ENCODE assay signal across 23 cellular contexts in genomic region chr2:74671479-74671878, GRCh38. TPM values are rescaled to one million over a fixed set of nuclear protein-coding genes. Genes with fewer than 3 reads are reported as not detected.
DNase-seq lines count a peak whose midpoint lies in the region; ATAC-seq, FAIRE-seq and TF ChIP-seq lines count a peak whose summit lies in the region.
"Had no signal": no experiment of that assay in that cellular context is flagged by ENCODE, and none has a peak within 500 bp of the region (broad histone marks: within the 10 kb centered on the region; RNA-seq: fewer than 3 reads in every experiment).

No MANE protein-coding gene starts in this region.

- no peak for FAIRE-seq in astrocyte (lab: Jason Lieb, UNC)
- FAIRE-seq: GM12891 had no signal

- H3K4me2 ChIP-seq in astrocyte (ENCODE audit: low read length) = no peak overlapping the region
- H3K4me2 ChIP-seq: GM23338 had no signal

- TF ChIP-seq CTCF in HEK293 (tag by site-specific recombination; IDR thresholded peaks at IDR 0.05) = no peak
- TF ChIP-seq CTCF in astrocyte (IDR thresholded peaks at IDR 0.05; ENCODE audit: insufficient read depth, low read depth, low read length) = no peak
- peak; percentile 17 for TF ChIP-seq CTCF in foreskin keratinocyte (conservative IDR thresholded peaks at IDR 0.05)

- no peaks in the 10 kb centered on the region for H3K9me3 Mint-ChIP-seq in astrocyte (ENCODE audit: unreplicated experiment)
- no peaks in the 10 kb centered on the region for H3K9me3 Mint-ChIP-seq in effector memory CD8-positive, alpha-beta T cell
- H3K9me3 Mint-ChIP-seq: activated naive CD4-positive, alpha-beta T cell treated with anti-CD3 and anti-CD28 coated beads, Interleukin-2, amount 50 U/mL, for 24 hours; GM23338; naive thymus-derived CD4-positive, alpha-beta T cell; stimulated activated naive CD8-positive, alpha-beta T cell treated with anti-CD3 and anti-CD28 coated beads, Interleukin-15, amount 100 ng/mL, for 72 hours had no signal

- CTCF ChIA-PET in HEK293 (lab: Yijun Ruan, JAX) = interaction anchor here (0.6 kb wide), 1 partner anchor 145 kb away, joined by 5 read pairs; no protein-coding TSS in a partner anchor

- H3K4me1 ChIP-seq in HEK293 (ENCODE audit: control insufficient read depth, insufficient read depth, low read length) = no peaks in the 10 kb centered on the region
- H3K4me1 ChIP-seq in astrocyte (ENCODE audit: insufficient read depth, low read length) = no peaks in the 10 kb centered on the region
- no peaks in the 10 kb centered on the region for H3K4me1 ChIP-seq in foreskin keratinocyte
- H3K4me1 ChIP-seq: gastroesophageal sphincter, uterus had no signal

- H3K4me3 Mint-ChIP-seq in astrocyte (ENCODE audit: unreplicated experiment) = no peak overlapping the region
- no peak overlapping the region for H3K4me3 Mint-ChIP-seq in effector memory CD8-positive, alpha-beta T cell
- H3K4me3 Mint-ChIP-seq: activated naive CD4-positive, alpha-beta T cell treated with anti-CD3 and anti-CD28 coated beads, Interleukin-2, amount 50 U/mL, for 24 hours; GM23338; naive thymus-derived CD4-positive, alpha-beta T cell; stimulated activated naive CD8-positive, alpha-beta T cell treated with anti-CD3 and anti-CD28 coated beads, Interleukin-15, amount 100 ng/mL, for 72 hours had no signal

- H3K9ac ChIP-seq in astrocyte (ENCODE audit: low read length) = no peak overlapping the region

- DNase-seq in AG08395 (ENCODE audit: low spot score) (peak; percentile 65), astrocyte (ENCODE audit: low read depth) (peak; percentile 57), foreskin keratinocyte (peak in 1 of 2 donors; percentile 67), NCI-H1105 (lab: John Stamatoyannopoulos, UW) (no peak)
- no peak for DNase-seq in effector memory CD8-positive, alpha-beta T cell
- no peak for DNase-seq in stimulated activated CD4-positive, alpha-beta T cell treated with anti-CD3 and anti-CD28 coated beads, Interleukin-4, amount 100 ng/mL, for 4 hours
- DNase-seq: activated CD4-positive, alpha-beta T cell treated with anti-CD3 and anti-CD28 coated beads, Interleukin-2, amount 50 U/mL, for 4 hours; activated T-cell treated with anti-CD3 and anti-CD28 coated beads, Interleukin-2, amount 50 U/mL, for 1 hour; effector CD4-positive, alpha-beta T cell; naive thymus-derived CD4-positive, alpha-beta T cell; NCI-H1694; NCI-H524; stimulated activated CD4-positive, alpha-beta T cell treated with anti-CD3 and anti-CD28 coated beads, Interleukin-15, amount 100 ng/mL, for 24 hours; stimulated activated naive CD8-positive, alpha-beta T cell treated with anti-CD3 and anti-CD28 coated beads, Interleukin-15, amount 100 ng/mL, for 72 hours; uterus had no signal

- H3K9me3 ChIP-seq in HEK293 (ENCODE audit: control insufficient read depth, insufficient read depth, low read depth, low read length) = no peaks in the 10 kb centered on the region
- H3K9me3 ChIP-seq in astrocyte (ENCODE audit: insufficient read depth, low read depth, low read length) = no peaks in the 10 kb centered on the region
- H3K9me3 ChIP-seq: gastroesophageal sphincter, uterus had no signal

- no peak overlapping the region for H3K27ac ChIP-seq in HEK293 (ENCODE audit: extremely low read depth, low read depth, low read length)
- H3K27ac ChIP-seq in astrocyte (ENCODE audit: low read depth, low read length) = no peak overlapping the region
- no peak overlapping the region for H3K27ac ChIP-seq in foreskin keratinocyte
- H3K27ac ChIP-seq: gastroesophageal sphincter, uterus had no signal

- H3K27me3 Mint-ChIP-seq in astrocyte (ENCODE audit: low read depth, unreplicated experiment) = peaks cover 4% of the 10 kb centered on the region
- H3K27me3 Mint-ChIP-seq in effector memory CD8-positive, alpha-beta T cell = no peaks in the 10 kb centered on the region
- H3K27me3 Mint-ChIP-seq: activated naive CD4-positive, alpha-beta T cell treated with anti-CD3 and anti-CD28 coated beads, Interleukin-2, amount 50 U/mL, for 24 hours; naive thymus-derived CD4-positive, alpha-beta T cell; stimulated activated naive CD8-positive, alpha-beta T cell treated with anti-CD3 and anti-CD28 coated beads, Interleukin-15, amount 100 ng/mL, for 72 hours had no signal

- H3K36me3 Mint-ChIP-seq in astrocyte (ENCODE audit: low read depth, unreplicated experiment) = peaks cover 21% of the 10 kb centered on the region
- H3K36me3 Mint-ChIP-seq in effector memory CD8-positive, alpha-beta T cell (ENCODE audit: insufficient read depth) = peaks cover 8% of the 10 kb centered on the region

- H3K27me3 ChIP-seq in astrocyte (ENCODE audit: insufficient read depth, low read length) (no peaks in the 10 kb centered on the region), foreskin keratinocyte (no peaks in the 10 kb centered on the region)
- H3K27me3 ChIP-seq: gastroesophageal sphincter, uterus had no signal

- peaks cover 6% of the 10 kb centered on the region for H3K4me1 Mint-ChIP-seq in astrocyte (ENCODE audit: low read depth, unreplicated experiment)
- peaks cover 4 to 8% of the 10 kb centered on the region in 2 donors for H3K4me1 Mint-ChIP-seq in effector memory CD8-positive, alpha-beta T cell (ENCODE audit: low read depth in 2 of 2)
- H3K4me1 Mint-ChIP-seq: activated naive CD4-positive, alpha-beta T cell treated with anti-CD3 and anti-CD28 coated beads, Interleukin-2, amount 50 U/mL, for 24 hours; GM23338; stimulated activated naive CD8-positive, alpha-beta T cell treated with anti-CD3 and anti-CD28 coated beads, Interleukin-15, amount 100 ng/mL, for 72 hours had no signal

- H3K36me3 ChIP-seq in HEK293 (ENCODE audit: control insufficient read depth in 2 of 2, insufficient read depth in 1 of 2, low read length in 2 of 2) (peaks cover 0 to 47% of the 10 kb centered on the region in 2 experiments; a peak in 2 of 3 replicates), astrocyte (ENCODE audit: insufficient read depth, low read length) (no peaks in the 10 kb centered on the region)
- H3K36me3 ChIP-seq: uterus had no signal

- H3K4me3 ChIP-seq in HEK293 (ENCODE audit: low read depth, low read length) (no peak overlapping the region), astrocyte (ENCODE audit: insufficient read depth, low read depth, low read length) (no peak overlapping the region)
- H3K4me3 ChIP-seq: gastroesophageal sphincter, GM23338, lung, uterus had no signal

- no peaks in the 10 kb centered on the region for H3K79me2 ChIP-seq in astrocyte (ENCODE audit: insufficient read depth, low read length)

- no peak overlapping the region for H2AFZ ChIP-seq in astrocyte (ENCODE audit: low read depth, low read length)
- H2AFZ ChIP-seq: GM23338 had no signal

- no peak overlapping the region for H3K27ac Mint-ChIP-seq in astrocyte (ENCODE audit: unreplicated experiment)
- H3K27ac Mint-ChIP-seq in effector memory CD8-positive, alpha-beta T cell = peak overlapping the region in 1 of 2 donors; percentile 5
- H3K27ac Mint-ChIP-seq: activated naive CD4-positive, alpha-beta T cell treated with anti-CD3 and anti-CD28 coated beads, Interleukin-2, amount 50 U/mL, for 24 hours; GM23338; naive thymus-derived CD4-positive, alpha-beta T cell; stimulated activated naive CD8-positive, alpha-beta T cell treated with anti-CD3 and anti-CD28 coated beads, Interleukin-15, amount 100 ng/mL, for 72 hours had no signal

- POLR2A ChIA-PET in HEK293 (lab: Yijun Ruan, JAX) = no interaction called here

- ATAC-seq in foreskin keratinocyte = peak; percentile 43
- ATAC-seq in effector memory CD8-positive, alpha-beta T cell (replicated peaks) = no peak
- no peak for ATAC-seq in GM21723 (IDR thresholded peaks at IDR 0.05; ENCODE audit: unreplicated experiment)
- ATAC-seq: gastroesophageal sphincter; GM23338; naive thymus-derived CD4-positive, alpha-beta T cell; stimulated activated naive CD8-positive, alpha-beta T cell treated with anti-CD3 and anti-CD28 coated beads, Interleukin-15, amount 100 ng/mL, for 72 hours had no signal

- no peaks in the 10 kb centered on the region for H4K20me1 ChIP-seq in astrocyte (ENCODE audit: insufficient read depth, low read length)

TF ChIP-seq in HEK293, 187 proteins besides CTCF, POLR2A, EP300 and RAD21:
- peak; percentile 95 for TF ChIP-seq SCRT2 (tag by site-specific recombination; IDR thresholded peaks at IDR 0.05)
- peak; percentile 52; the same call in 1 of the 2 replicates for TF ChIP-seq SCRT1 (tag by site-specific recombination; IDR thresholded peaks at IDR 0.05; ENCODE audit: borderline replicate concordance)
- no peak for TF ChIP-seq ZEB2 (tag by site-specific recombination; IDR thresholded peaks at IDR 0.05)

RNA-seq across cellular contexts. Expression of gene SEMA4F, which starts 17.4 kb away (rescaled TPM):
- 12.5 and 13.9 TPM in 2 replicates for total RNA-seq in astrocyte
- total RNA-seq in foreskin keratinocyte = 11.9 and 12.1 TPM in 2 replicates
- 8.0 and 8.4 TPM in 2 replicates for polyA plus RNA-seq in foreskin keratinocyte

RNA-seq across cellular contexts. Expression of gene M1AP, which starts 23.3 kb away (rescaled TPM):
- total RNA-seq in astrocyte = 0.20 TPM in 1 of 2 replicates, not detected in the other
- 2.7 and 3.2 TPM in 2 replicates for total RNA-seq in foreskin keratinocyte
- polyA plus RNA-seq in foreskin keratinocyte = 1.2 and 2.1 TPM in 2 replicates
- total RNA-seq: cardiac septum had no signal
- polyA plus RNA-seq: naive thymus-derived CD4-positive, alpha-beta T cell had no signal

Comparison
In these comparisons a context has a peak if more than half of its experiments do, and no peak if none do; other contexts are left out.
1. DNase-seq: peak in AG08395 (single experiment) and astrocyte (single experiment); none in effector memory CD8-positive, alpha-beta T cell (0 of 3), stimulated activated CD4-positive, alpha-beta T cell treated with anti-CD3 and anti-CD28 coated beads, Interleukin-4, amount 100 ng/mL, for 4 hours (0 of 2) and NCI-H1105 (single experiment).